ENCODE assay signal across 8 cellular contexts in genomic region chr15:90664650-90665287, GRCh38. TPM values are rescaled to one million over a fixed set of nuclear protein-coding genes. Genes with fewer than 3 reads are reported as not detected.
DNase-seq lines count a peak whose midpoint lies in the region; ATAC-seq, FAIRE-seq and TF ChIP-seq lines count a peak whose summit lies in the region.

No MANE protein-coding gene starts in this region.

- H3K27ac Mint-ChIP-seq in activated CD8-positive, alpha-beta T cell treated with anti-CD3 and anti-CD28 coated beads for 36 hours: peak overlapping the region; percentile 51

- 30 to 32% methylated on average over 28 of the region's 28 CpGs for WGBS in sigmoid colon, 2 donors

- no peaks in the 10 kb centered on the region for H3K9me3 ChIP-seq in sigmoid colon

- no peak for DNase-seq in GM12892 (ENCODE audit: insufficient read length)
- DNase-seq in activated CD8-positive, alpha-beta T cell treated with anti-CD3 and anti-CD28 coated beads for 36 hours: no peak
- peak; percentile 82 for DNase-seq in Right ventricle myocardium inferior (ENCODE audit: missing footprints)
- peak; percentile 75 for DNase-seq in sigmoid colon
- DNase-seq in stimulated activated CD8-positive, alpha-beta memory T cell treated with anti-CD3 and anti-CD28 coated beads, Interleukin-4, amount 100 ng/mL, for 48 hours: no peak
- no peak for DNase-seq in NCI-H2081 (lab: John Stamatoyannopoulos, UW)

- ATAC-seq in HG03045 (IDR thresholded peaks at IDR 0.05; ENCODE audit: unreplicated experiment) (peak; percentile 2), Right ventricle myocardium inferior (peak; percentile 73), GM19467 (IDR thresholded peaks at IDR 0.05; ENCODE audit: unreplicated experiment) (no peak)
- no peak for ATAC-seq in activated CD8-positive, alpha-beta T cell treated with anti-CD3 and anti-CD28 coated beads for 36 hours

- TF ChIP-seq POLR2A in GM12892 (IDR thresholded peaks at IDR 0.05; ENCODE audit: low read depth, low read length): peak; percentile 73
- no peak for TF ChIP-seq POLR2A in sigmoid colon (IDR thresholded peaks at IDR 0.05)

- TF ChIP-seq EP300 in sigmoid colon (IDR thresholded peaks at IDR 0.05): no peak

- no peak for TF ChIP-seq CTCF in activated CD8-positive, alpha-beta T cell treated with anti-CD3 and anti-CD28 coated beads for 36 hours (IDR thresholded peaks at IDR 0.05)
- TF ChIP-seq CTCF in sigmoid colon (IDR thresholded peaks at IDR 0.05): no peak

- intact Hi-C loops in activated CD8-positive, alpha-beta T cell treated with anti-CD3 and anti-CD28 coated beads for 36 hours (cut with micrococcal nuclease): no loop called here
- intact Hi-C loops in Right ventricle myocardium inferior (cut with DNase I) (no loop called here), sigmoid colon (cut with DNase I) (loop anchor here (5.0 kb wide), 1 partner anchor 53 kb away; the partner anchor contains the start of gene BLM)

- CTCF ChIA-PET in activated CD8-positive, alpha-beta T cell treated with anti-CD3 and anti-CD28 coated beads for 36 hours (lab: Charles Lee): interaction anchor here (0.9 to 1.4 kb wide), 3 partner anchors 9 to 292 kb away, joined by 3 to 4 read pairs (median 3); no protein-coding TSS in a partner anchor

- peak overlapping the region; percentile 81 to 88 (median 88) for H3K27ac ChIP-seq in sigmoid colon

- FAIRE-seq in GM12892 (lab: Jason Lieb, UNC): peak; percentile 61

- no peaks in the 10 kb centered on the region for H3K27me3 ChIP-seq in sigmoid colon

- POLR2A ChIA-PET in activated CD8-positive, alpha-beta T cell treated with anti-CD3 and anti-CD28 coated beads for 36 hours (lab: Charles Lee): interaction anchor here (0.8 to 5.4 kb wide), 6 partner anchors 12 to 162 kb away, joined by 3 to 25 read pairs (median 8); partner anchors contain the start of gene BLM

- peaks cover 2% of the 10 kb centered on the region for H3K9me3 Mint-ChIP-seq in activated CD8-positive, alpha-beta T cell treated with anti-CD3 and anti-CD28 coated beads for 36 hours

- H3K4me3 Mint-ChIP-seq in activated CD8-positive, alpha-beta T cell treated with anti-CD3 and anti-CD28 coated beads for 36 hours: peak overlapping the region; percentile 75

- H3K27me3 Mint-ChIP-seq in activated CD8-positive, alpha-beta T cell treated with anti-CD3 and anti-CD28 coated beads for 36 hours: peaks cover 21% of the 10 kb centered on the region

- H3K4me1 Mint-ChIP-seq in activated CD8-positive, alpha-beta T cell treated with anti-CD3 and anti-CD28 coated beads for 36 hours (ENCODE audit: low read depth): peaks cover 50% of the 10 kb centered on the region

- no peaks in the 10 kb centered on the region for H3K36me3 ChIP-seq in sigmoid colon

- peaks cover 2% of the 10 kb centered on the region for H3K36me3 Mint-ChIP-seq in activated CD8-positive, alpha-beta T cell treated with anti-CD3 and anti-CD28 coated beads for 36 hours (ENCODE audit: low read depth)

- peak overlapping the region; percentile 70 to 97 (median 82) for H3K4me3 ChIP-seq in sigmoid colon

- H3K4me1 ChIP-seq in sigmoid colon: peaks cover 0 to 13% (median 8%) of the 10 kb centered on the region in 4 donors

RNA-seq across cellular contexts. Expression of gene BLM, which starts 52.4 kb away (rescaled TPM):
- 19.6 TPM for polyA plus RNA-seq in GM12892 (2012; ENCODE audit: missing spikeins)
- 10 to 100 TPM; 45.2 to 53.6 TPM for total RNA-seq in activated CD8-positive, alpha-beta T cell treated with anti-CD3 and anti-CD28 coated beads for 36 hours
- total RNA-seq in Right ventricle myocardium inferior: 26.6 TPM
- under 1 TPM in 3 of 4 donors, not detected in 1; 0.54 to 0.99 (median 0.71) TPM for total RNA-seq in sigmoid colon
- 1 to 10 TPM in 2 of 3 donors, under 1 TPM in 1; 0.60 to 6.2 (median 3.0) TPM for polyA plus RNA-seq in sigmoid colon

Comparison
In these comparisons a context has a peak if more than half of its experiments do, and no peak if none do; other contexts are left out.
1. DNase-seq: peak in Right ventricle myocardium inferior (single experiment) and sigmoid colon (single experiment); none in GM12892 (single experiment), activated CD8-positive, alpha-beta T cell treated with anti-CD3 and anti-CD28 coated beads for 36 hours (single experiment), stimulated activated CD8-positive, alpha-beta memory T cell treated with anti-CD3 and anti-CD28 coated beads, Interleukin-4, amount 100 ng/mL, for 48 hours (single experiment) and NCI-H2081 (0 of 2).
2. ATAC-seq: peak in HG03045 (single experiment) and Right ventricle myocardium inferior (single experiment); none in activated CD8-positive, alpha-beta T cell treated with anti-CD3 and anti-CD28 coated beads for 36 hours (single experiment) and GM19467 (single experiment).
3. RNA of gene BLM, which starts 52.4 kb away (total RNA-seq): 45.2 to 53.6 TPM in activated CD8-positive, alpha-beta T cell treated with anti-CD3 and anti-CD28 coated beads for 36 hours and 26.6 TPM in Right ventricle myocardium inferior (single experiment); 0.54 to 0.99 TPM in sigmoid colon; every median in the first group is over 10 times any median in the second.